Comparison of ENCODE assay signal across 1 cellular context in the genomic region with DNA sequence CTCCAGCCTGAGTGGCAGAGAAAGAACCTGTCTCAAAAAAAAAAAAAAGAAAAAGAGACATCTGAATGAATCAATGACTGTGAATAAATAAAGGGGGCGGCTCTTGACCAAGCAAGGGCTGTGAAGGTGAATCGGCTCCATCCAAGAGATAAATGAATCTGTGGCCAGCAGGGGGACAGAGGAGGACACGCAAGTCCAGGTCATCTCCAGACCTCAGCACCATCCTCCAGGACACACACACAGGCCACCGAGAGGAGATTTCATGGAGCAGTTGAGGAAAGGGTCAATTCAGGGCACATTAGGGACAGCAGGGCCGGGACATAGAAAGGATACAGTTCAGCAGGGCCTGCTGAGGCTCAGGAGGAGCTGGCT.
TF ChIP-seq lines count a peak whose summit lies in the region.

No MANE protein-coding gene starts in this region.

TF ChIP-seq in liver, 16 proteins besides CTCF, POLR2A, EP300 and RAD21 (continued from another document):
- TF ChIP-seq, protein P1, sequence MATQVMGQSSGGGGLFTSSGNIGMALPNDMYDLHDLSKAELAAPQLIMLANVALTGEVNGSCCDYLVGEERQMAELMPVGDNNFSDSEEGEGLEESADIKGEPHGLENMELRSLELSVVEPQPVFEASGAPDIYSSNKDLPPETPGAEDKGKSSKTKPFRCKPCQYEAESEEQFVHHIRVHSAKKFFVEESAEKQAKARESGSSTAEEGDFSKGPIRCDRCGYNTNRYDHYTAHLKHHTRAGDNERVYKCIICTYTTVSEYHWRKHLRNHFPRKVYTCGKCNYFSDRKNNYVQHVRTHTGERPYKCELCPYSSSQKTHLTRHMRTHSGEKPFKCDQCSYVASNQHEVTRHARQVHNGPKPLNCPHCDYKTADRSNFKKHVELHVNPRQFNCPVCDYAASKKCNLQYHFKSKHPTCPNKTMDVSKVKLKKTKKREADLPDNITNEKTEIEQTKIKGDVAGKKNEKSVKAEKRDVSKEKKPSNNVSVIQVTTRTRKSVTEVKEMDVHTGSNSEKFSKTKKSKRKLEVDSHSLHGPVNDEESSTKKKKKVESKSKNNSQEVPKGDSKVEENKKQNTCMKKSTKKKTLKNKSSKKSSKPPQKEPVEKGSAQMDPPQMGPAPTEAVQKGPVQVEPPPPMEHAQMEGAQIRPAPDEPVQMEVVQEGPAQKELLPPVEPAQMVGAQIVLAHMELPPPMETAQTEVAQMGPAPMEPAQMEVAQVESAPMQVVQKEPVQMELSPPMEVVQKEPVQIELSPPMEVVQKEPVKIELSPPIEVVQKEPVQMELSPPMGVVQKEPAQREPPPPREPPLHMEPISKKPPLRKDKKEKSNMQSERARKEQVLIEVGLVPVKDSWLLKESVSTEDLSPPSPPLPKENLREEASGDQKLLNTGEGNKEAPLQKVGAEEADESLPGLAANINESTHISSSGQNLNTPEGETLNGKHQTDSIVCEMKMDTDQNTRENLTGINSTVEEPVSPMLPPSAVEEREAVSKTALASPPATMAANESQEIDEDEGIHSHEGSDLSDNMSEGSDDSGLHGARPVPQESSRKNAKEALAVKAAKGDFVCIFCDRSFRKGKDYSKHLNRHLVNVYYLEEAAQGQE (IDR thresholded peaks at IDR 0.05), result no peak
- TF ChIP-seq GABPA (IDR thresholded peaks at IDR 0.05 in 1 of 2, conservative IDR thresholded peaks at IDR 0.05 in 1 of 2) (no peak), JUND (IDR thresholded peaks at IDR 0.05) (no peak), NR2F2 (IDR thresholded peaks at IDR 0.05) (no peak), HNF4G (IDR thresholded peaks at IDR 0.05) (no peak), EGR1 (IDR thresholded peaks at IDR 0.05; ENCODE audit: low read depth in 2 of 2) (no peak), HNF4A (conservative IDR thresholded peaks at IDR 0.05) (no peak), SP1 (IDR thresholded peaks at IDR 0.05) (no peak), RXRA (IDR thresholded peaks at IDR 0.05) (no peak), TAF1 (conservative IDR thresholded peaks at IDR 0.05) (no peak)
- TF ChIP-seq, protein P2, sequence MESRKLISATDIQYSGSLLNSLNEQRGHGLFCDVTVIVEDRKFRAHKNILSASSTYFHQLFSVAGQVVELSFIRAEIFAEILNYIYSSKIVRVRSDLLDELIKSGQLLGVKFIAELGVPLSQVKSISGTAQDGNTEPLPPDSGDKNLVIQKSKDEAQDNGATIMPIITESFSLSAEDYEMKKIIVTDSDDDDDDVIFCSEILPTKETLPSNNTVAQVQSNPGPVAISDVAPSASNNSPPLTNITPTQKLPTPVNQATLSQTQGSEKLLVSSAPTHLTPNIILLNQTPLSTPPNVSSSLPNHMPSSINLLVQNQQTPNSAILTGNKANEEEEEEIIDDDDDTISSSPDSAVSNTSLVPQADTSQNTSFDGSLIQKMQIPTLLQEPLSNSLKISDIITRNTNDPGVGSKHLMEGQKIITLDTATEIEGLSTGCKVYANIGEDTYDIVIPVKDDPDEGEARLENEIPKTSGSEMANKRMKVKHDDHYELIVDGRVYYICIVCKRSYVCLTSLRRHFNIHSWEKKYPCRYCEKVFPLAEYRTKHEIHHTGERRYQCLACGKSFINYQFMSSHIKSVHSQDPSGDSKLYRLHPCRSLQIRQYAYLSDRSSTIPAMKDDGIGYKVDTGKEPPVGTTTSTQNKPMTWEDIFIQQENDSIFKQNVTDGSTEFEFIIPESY (IDR thresholded peaks at IDR 0.05), result no peak
- TF ChIP-seq, protein P3, sequence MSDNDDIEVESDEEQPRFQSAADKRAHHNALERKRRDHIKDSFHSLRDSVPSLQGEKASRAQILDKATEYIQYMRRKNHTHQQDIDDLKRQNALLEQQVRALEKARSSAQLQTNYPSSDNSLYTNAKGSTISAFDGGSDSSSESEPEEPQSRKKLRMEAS (IDR thresholded peaks at IDR 0.05), result no peak
- TF ChIP-seq, protein P4, sequence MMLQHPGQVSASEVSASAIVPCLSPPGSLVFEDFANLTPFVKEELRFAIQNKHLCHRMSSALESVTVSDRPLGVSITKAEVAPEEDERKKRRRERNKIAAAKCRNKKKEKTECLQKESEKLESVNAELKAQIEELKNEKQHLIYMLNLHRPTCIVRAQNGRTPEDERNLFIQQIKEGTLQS (IDR thresholded peaks at IDR 0.05), result no peak
